Comparison of ENCODE assay signal across 18 cellular contexts in the genomic region with DNA sequence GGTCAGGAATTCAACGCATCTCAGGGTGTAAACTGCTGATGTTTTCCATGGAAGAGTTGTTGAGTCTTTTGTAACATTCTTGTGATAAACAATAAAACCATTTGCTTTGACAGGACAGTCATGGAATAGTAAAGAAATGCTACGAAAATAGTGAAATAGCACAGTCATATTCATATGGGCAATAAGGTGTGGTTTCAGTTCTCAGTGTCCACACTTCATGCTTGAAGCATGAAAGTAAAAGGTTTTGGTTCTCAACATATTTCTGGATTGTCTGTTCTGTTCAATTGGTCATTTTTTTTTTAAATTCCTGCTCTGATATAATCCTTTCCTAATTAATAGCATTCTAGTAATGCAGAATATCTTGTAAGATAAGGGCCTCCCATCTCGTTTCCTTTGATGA.
A peak's percentile ranks its signal among the peaks of the same experiment; 100 is the strongest.
DNase-seq lines count a peak whose midpoint lies in the region; ATAC-seq and TF ChIP-seq lines count a peak whose summit lies in the region.
"Had no signal": no experiment of that assay in that cellular context is flagged by ENCODE, and none has a peak within 500 bp of the region (broad histone marks: within the 10 kb centered on the region; RNA-seq: fewer than 3 reads in every experiment).

No MANE protein-coding gene starts in this region.

- H3K27me3 ChIP-seq in left lung, result peaks cover 0 to 2% of the 10 kb centered on the region in 2 donors
- H3K27me3 ChIP-seq: upper lobe of right lung had no signal

- H3K9me3 Mint-ChIP-seq in activated T-cell treated with anti-CD3 and anti-CD28 coated beads, Interleukin-2, amount 50 U/mL, for 24 hours, result peaks cover 8% of the 10 kb centered on the region

- TF ChIP-seq POLR2A in GM18505 (IDR thresholded peaks at IDR 0.05; ENCODE audit: borderline replicate concordance, extremely low read depth, insufficient read depth, insufficient read length), result no peak

- H3K4me3 Mint-ChIP-seq in activated T-cell treated with anti-CD3 and anti-CD28 coated beads, Interleukin-2, amount 50 U/mL, for 24 hours, result no peak overlapping the region
- H3K4me3 Mint-ChIP-seq: nephron; T-helper 2 cell treated with Interferon-gamma antibody and Interleukin-4, amounts not matched to agents 5 μg/mL and 100 μg/mL, for 36 hours had no signal

- peak; percentile 92 for ATAC-seq in GM18505 (IDR thresholded peaks at IDR 0.05; ENCODE audit: unreplicated experiment)
- peak; percentile 81 for ATAC-seq in GM19467 (IDR thresholded peaks at IDR 0.05; ENCODE audit: unreplicated experiment)
- peak; percentile 92 for ATAC-seq in HG02798 (IDR thresholded peaks at IDR 0.05; ENCODE audit: poor library complexity, unreplicated experiment)
- ATAC-seq in HG03432 (IDR thresholded peaks at IDR 0.05; ENCODE audit: unreplicated experiment), result peak; percentile 97
- ATAC-seq in left lung, result no peak
- ATAC-seq: lower lobe of right lung, upper lobe of right lung had no signal

- no peak for TF ChIP-seq CTCF in left lung (IDR thresholded peaks at IDR 0.05)

- no peaks in the 10 kb centered on the region for H3K9me3 ChIP-seq in left lung
- H3K9me3 ChIP-seq: lower lobe of right lung had no signal

- H3K27ac ChIP-seq in left lung, result no peak overlapping the region
- H3K27ac ChIP-seq: lower lobe of right lung, upper lobe of right lung had no signal

- intact Hi-C loops in left lung (cut with DNase I), result no loop called here

- no peaks in the 10 kb centered on the region for H3K36me3 ChIP-seq in left lung
- H3K36me3 ChIP-seq: lower lobe of right lung, upper lobe of right lung had no signal

- H3K27me3 Mint-ChIP-seq in activated T-cell treated with anti-CD3 and anti-CD28 coated beads, Interleukin-2, amount 50 U/mL, for 24 hours, result no peaks in the 10 kb centered on the region

- DNase-seq in left lung (no peak), AG08396 (ENCODE audit: low spot score) (no peak)
- DNase-seq in activated CD4-positive, alpha-beta T cell treated with anti-CD3 and anti-CD28 coated beads for 1 hour, result no peak
- no peak for DNase-seq in activated T-cell treated with anti-CD3 and anti-CD28 coated beads, Interleukin-2, amount 50 U/mL, for 24 hours
- DNase-seq: activated gamma-delta T cell; Calu3; lower lobe of right lung; NCI-H187 treated with DMSO at 0.1 percent for 48 hours; NCI-H69; retina; stimulated activated CD4-positive, alpha-beta T cell treated with anti-CD3 and anti-CD28 coated beads, Interleukin-1b, Interleukin-23, amount 100 ng/mL, for 48 hours; upper lobe of right lung had no signal

- H3K4me3 ChIP-seq in left lung, result no peak overlapping the region
- H3K4me3 ChIP-seq: lower lobe of right lung, upper lobe of right lung had no signal

- H3K36me3 Mint-ChIP-seq in activated T-cell treated with anti-CD3 and anti-CD28 coated beads, Interleukin-2, amount 50 U/mL, for 24 hours (ENCODE audit: low read depth), result no peaks in the 10 kb centered on the region

- no peaks in the 10 kb centered on the region for H3K4me1 Mint-ChIP-seq in activated T-cell treated with anti-CD3 and anti-CD28 coated beads, Interleukin-2, amount 50 U/mL, for 24 hours (ENCODE audit: low read depth)
- H3K4me1 Mint-ChIP-seq: nephron had no signal

- no peak overlapping the region for H3K27ac Mint-ChIP-seq in activated T-cell treated with anti-CD3 and anti-CD28 coated beads, Interleukin-2, amount 50 U/mL, for 24 hours
- H3K27ac Mint-ChIP-seq: nephron; T-helper 2 cell treated with Interferon-gamma antibody and Interleukin-4, amounts not matched to agents 5 μg/mL and 100 μg/mL, for 36 hours had no signal

- H3K4me1 ChIP-seq in left lung, result no peaks in the 10 kb centered on the region
- H3K4me1 ChIP-seq: lower lobe of right lung, upper lobe of right lung had no signal
